In genomic region chr1:42657981-42658879, GRCh38 we compare ENCODE assay signal across 9 cellular contexts. TPM values are rescaled to one million over a fixed set of nuclear protein-coding genes. Genes with fewer than 3 reads are reported as not detected.
DNase-seq lines count a peak whose midpoint lies in the region; ATAC-seq, FAIRE-seq and TF ChIP-seq lines count a peak whose summit lies in the region.
"Had no signal": no experiment of that assay in that cellular context is flagged by ENCODE, and none has a peak within 500 bp of the region (broad histone marks: within the 10 kb centered on the region; RNA-seq: fewer than 3 reads in every experiment).

Gene PPIH, plus strand, starts transcription at chr1:42658423. Its CDS starts 24 bp downstream, at chr1:42658447.

- H3K9me3 ChIP-seq in small intestine (ENCODE audit: control insufficient read depth, low read depth) = no peaks in the 10 kb centered on the region

- H3K4me3 ChIP-seq in WI38 (ENCODE audit: low read depth, low read length) (peak within 1 kb of the TSS; percentile 80), bronchial epithelial cell (ENCODE audit: low read depth, low read length) (peak within 1 kb of the TSS; percentile 81), small intestine (ENCODE audit: low read depth in 1 of 2, low read length in 2 of 2) (peak within 1 kb of the TSS; percentile 62 to 72)

- DNase-seq in AG08395 (ENCODE audit: low spot score) (peak; percentile 98), NCI-H2227 treated with DMSO at 0.1 percent for 48 hours (lab: John Stamatoyannopoulos, UW) (peak; percentile 93), bronchial epithelial cell (ENCODE audit: low read depth) (peak; percentile 86), iPS-NIHi11 (ENCODE audit: low spot score) (peak; percentile 97), small intestine (peak; percentile 95)

- TF ChIP-seq CTCF in WI38 (IDR thresholded peaks at IDR 0.05; ENCODE audit: low read depth, low read length) (no peak), bronchial epithelial cell (IDR thresholded peaks at IDR 0.05; ENCODE audit: insufficient read depth, low read length, severe bottlenecking) (peak; percentile 20)

- 0% methylated on average over 53 of the region's 53 CpGs for WGBS in small intestine, 3 donors

- peak; percentile 78 for ATAC-seq in GM18873 (IDR thresholded peaks at IDR 0.05; ENCODE audit: low FRiP score, unreplicated experiment)
- ATAC-seq in HG03139 (IDR thresholded peaks at IDR 0.05; ENCODE audit: unreplicated experiment) = peak; percentile 94

- FAIRE-seq in bronchial epithelial cell (lab: Jason Lieb, UNC) = no peak
- no peak for FAIRE-seq in small intestine (lab: Jason Lieb, UNC)
- FAIRE-seq: colon had no signal

- peaks cover 2 to 4% of the 10 kb centered on the region in 2 donors for H3K4me1 ChIP-seq in small intestine (ENCODE audit: control insufficient read depth in 2 of 2, insufficient read depth in 1 of 2, low read depth in 1 of 2, low read length in 1 of 2)

- peaks cover 4% of the 10 kb centered on the region for H3K36me3 ChIP-seq in bronchial epithelial cell (ENCODE audit: control insufficient read depth, insufficient read depth, low read length)
- H3K36me3 ChIP-seq in small intestine (ENCODE audit: control insufficient read depth in 2 of 2, insufficient read depth in 2 of 2, low read length in 2 of 2) = peaks cover 0 to 2% of the 10 kb centered on the region in 2 donors

- H3K27me3 ChIP-seq in bronchial epithelial cell (ENCODE audit: control insufficient read depth, insufficient read depth, low read length) (no peaks in the 10 kb centered on the region), small intestine (ENCODE audit: control insufficient read depth in 2 of 2, insufficient read depth in 2 of 2, low read length in 2 of 2) (no peaks in the 10 kb centered on the region)

- H3K27ac ChIP-seq in small intestine (ENCODE audit: low read depth in 1 of 2, low read length in 1 of 2) = peak within 1 kb of the TSS; percentile 68 to 77

RNA-seq across cellular contexts. Expression of gene PPIH, which starts in this region (rescaled TPM):
- total RNA-seq in bronchial epithelial cell = 21.9 and 40.8 TPM in 2 replicates
- polyA plus RNA-seq in small intestine = 10 to 100 TPM; 24.9 to 79.1 (median 30.9) TPM

Comparison
In these comparisons a context has a peak if more than half of its experiments do, and no peak if none do; other contexts are left out.
1. Peak in every context shown above with its lines: DNase-seq, ATAC-seq, H3K4me3 ChIP-seq and H3K27ac ChIP-seq.